ENCODE assay signal across 1 cellular context in genomic region chr2:191038741-191039140, GRCh38.
TF ChIP-seq lines count a peak whose summit lies in the region.

No MANE protein-coding gene starts in this region.

TF ChIP-seq in endothelial cell of umbilical vein, 7 proteins besides CTCF, POLR2A, EP300 and RAD21 (continued from another document):
- TF ChIP-seq MAX (IDR thresholded peaks at IDR 0.05; ENCODE audit: insufficient read depth, insufficient read length) (no peak), POLR2AphosphoS5 (IDR thresholded peaks at IDR 0.05; ENCODE audit: insufficient read depth, low read depth, low read length) (no peak), JUN (IDR thresholded peaks at IDR 0.05; ENCODE audit: borderline replicate concordance, insufficient read depth, insufficient read length, low read depth) (no peak), GATA2 (IDR thresholded peaks at IDR 0.05; ENCODE audit: insufficient read depth, insufficient read length, low read depth, low read length) (no peak), EZH2 (IDR thresholded peaks at IDR 0.05; ENCODE audit: borderline replicate concordance, low read depth, low read length, severe bottlenecking) (no peak)
